27 cellular contexts compared by ENCODE assay signal in genomic region chr11:31783264-31783663, GRCh38. TPM values are rescaled to one million over a fixed set of nuclear protein-coding genes. Genes with fewer than 3 reads are reported as not detected.
"Had no signal": no experiment of that assay in that cellular context is flagged by ENCODE, and none has a peak within 500 bp of the region (broad histone marks: within the 10 kb centered on the region; RNA-seq: fewer than 3 reads in every experiment).

No MANE protein-coding gene starts in this region.

- H3K4me3 Mint-ChIP-seq: activated CD8-positive, alpha-beta memory T cell treated with anti-CD3 and anti-CD28 coated beads, Interleukin-2, amount 10 ng/mL, durations not matched to agents 7 days and 5 days; activated naive CD4-positive, alpha-beta T cell treated with anti-CD3 and anti-CD28 coated beads for 36 hours; activated naive CD8-positive, alpha-beta T cell; activated T-cell treated with anti-CD3 and anti-CD28 coated beads, Interleukin-2, amount 50 U/mL, for 24 hours; activated T-helper 17 cell treated with anti-CD3 and anti-CD28 coated beads, Interleukin-2, amount 50 U/mL, for 72 hours; brain; central memory CD8-positive, alpha-beta T cell; T-helper 1 cell treated with Interleukin-12 subunit alpha and Interleukin-12 subunit beta and Interleukin-4 antibody, amounts not matched to agents 30 μg/mL and 1 μg/mL, for 36 hours had no signal

- H3K36me3 ChIP-seq: Peyer's patch, SJSA1 had no signal

- H3K4me1 Mint-ChIP-seq: activated CD8-positive, alpha-beta memory T cell treated with anti-CD3 and anti-CD28 coated beads, Interleukin-2, amount 10 ng/mL, durations not matched to agents 7 days and 5 days; activated T-helper 17 cell treated with anti-CD3 and anti-CD28 coated beads, Interleukin-2, amount 50 U/mL, for 72 hours; central memory CD8-positive, alpha-beta T cell had no signal

- H3K27ac Mint-ChIP-seq: activated CD8-positive, alpha-beta memory T cell treated with anti-CD3 and anti-CD28 coated beads, Interleukin-2, amount 10 ng/mL, durations not matched to agents 7 days and 5 days; activated naive CD4-positive, alpha-beta T cell treated with anti-CD3 and anti-CD28 coated beads for 36 hours; activated naive CD8-positive, alpha-beta T cell; activated T-cell treated with anti-CD3 and anti-CD28 coated beads, Interleukin-2, amount 50 U/mL, for 24 hours; activated T-helper 17 cell treated with anti-CD3 and anti-CD28 coated beads, Interleukin-2, amount 50 U/mL, for 72 hours; T-helper 1 cell treated with Interleukin-12 subunit alpha and Interleukin-12 subunit beta and Interleukin-4 antibody, amounts not matched to agents 30 μg/mL and 1 μg/mL, for 36 hours had no signal

- ATAC-seq: activated CD4-positive, CD25-positive, alpha-beta regulatory T cell treated with anti-CD3 and anti-CD28 coated beads, Interleukin-2, amount 50 U/mL, for 24 hours; activated CD8-positive, alpha-beta memory T cell treated with anti-CD3 and anti-CD28 coated beads, Interleukin-2, amount 10 ng/mL, durations not matched to agents 7 days and 5 days; activated T-helper 17 cell treated with anti-CD3 and anti-CD28 coated beads, Interleukin-2, amount 50 U/mL, for 72 hours; SK-N-SH treated with all-trans-retinoic acid at 6 μM for 48 hours had no signal

- H3K9me3 Mint-ChIP-seq: activated naive CD4-positive, alpha-beta T cell treated with anti-CD3 and anti-CD28 coated beads for 36 hours; activated T-cell treated with anti-CD3 and anti-CD28 coated beads, Interleukin-2, amount 50 U/mL, for 24 hours; activated T-helper 17 cell treated with anti-CD3 and anti-CD28 coated beads, Interleukin-2, amount 50 U/mL, for 72 hours; brain; central memory CD8-positive, alpha-beta T cell; T-helper 1 cell treated with Interleukin-12 subunit alpha and Interleukin-12 subunit beta and Interleukin-4 antibody, amounts not matched to agents 30 μg/mL and 1 μg/mL, for 36 hours had no signal

- H3K9me3 ChIP-seq: Peyer's patch, SJSA1 had no signal

- H3K4me1 ChIP-seq: Peyer's patch, SJSA1 had no signal

- FAIRE-seq: astrocyte had no signal

- H3K36me3 Mint-ChIP-seq: activated CD8-positive, alpha-beta memory T cell treated with anti-CD3 and anti-CD28 coated beads, Interleukin-2, amount 10 ng/mL, durations not matched to agents 7 days and 5 days had no signal

- H3K27ac ChIP-seq: Peyer's patch, RWPE1, SJSA1 had no signal

- H3K27me3 ChIP-seq: Peyer's patch, SJSA1 had no signal

- DNase-seq: activated CD4-positive, alpha-beta T cell treated with anti-CD3 and anti-CD28 coated beads for 48 hours; activated CD4-positive, alpha-beta T cell treated with anti-CD3 and anti-CD28 coated beads, Interleukin-2, amount 50 U/mL, for 48 hours; activated CD8-positive, alpha-beta memory T cell treated with anti-CD3 and anti-CD28 coated beads, Interleukin-2, amount 10 ng/mL, durations not matched to agents 7 days and 5 days; activated gamma-delta T cell; activated naive CD4-positive, alpha-beta T cell treated with anti-CD3 and anti-CD28 coated beads for 36 hours; activated T-cell treated with anti-CD3 and anti-CD28 coated beads, Interleukin-2, amount 50 U/mL, for 24 hours; amygdala; Kasumi-1; NCI-H1048; NCI-H1694; NCI-H2029; NCI-H2107; NCI-H2171 treated with DMSO at 0.1 percent for 48 hours; NCI-H524 treated with DMSO at 0.1 percent for 48 hours; NK-92 treated with Interleukin-12 subunit alpha and Interleukin-12 subunit beta, amount 100 ng/mL, for 24 hours; Peyer's patch; Right ventricle myocardium superior had no signal

- H3K4me3 ChIP-seq: Peyer's patch, SJSA1 had no signal

RNA-seq across cellular contexts. Expression of gene PAX6, which starts 27.9 kb away (rescaled TPM):
- total RNA-seq: activated CD8-positive, alpha-beta memory T cell treated with anti-CD3 and anti-CD28 coated beads, Interleukin-2, amount 10 ng/mL, durations not matched to agents 7 days and 5 days; activated T-helper 17 cell treated with anti-CD3 and anti-CD28 coated beads, Interleukin-2, amount 50 U/mL, for 72 hours; Right ventricle myocardium superior had no signal
